Comparison of ENCODE assay signal across 1 cellular context in genomic region chr19:44071824-44072542, GRCh38.
TF ChIP-seq lines count a peak whose summit lies in the region.

ZNF284 (plus strand) TSS chr19:44072159; CDS start chr19:44076390, 4,231 bp downstream.

TF ChIP-seq in HepG2, 621 proteins besides CTCF, POLR2A, EP300 and RAD21 (continued from another document and continues in another):
- TF ChIP-seq AFF4 (CRISPR knock-in tag; IDR thresholded peaks at IDR 0.05): no peak
- TF ChIP-seq ZNF207 (IDR thresholded peaks at IDR 0.05; ENCODE audit: borderline replicate concordance): no peak
- no peak; the same call in 1 of the 2 replicates for TF ChIP-seq ZFP90 (CRISPR knock-in tag; IDR thresholded peaks at IDR 0.05; ENCODE audit: borderline replicate concordance)
- no peak for TF ChIP-seq HNRNPK (IDR thresholded peaks at IDR 0.05; ENCODE audit: low read depth, low read length, poor library complexity, severe bottlenecking)
- no peak for TF ChIP-seq ZNF660 (CRISPR knock-in tag; IDR thresholded peaks at IDR 0.05; ENCODE audit: borderline replicate concordance, low read depth)
- no peak for TF ChIP-seq MBD4 (IDR thresholded peaks at IDR 0.05; ENCODE audit: borderline replicate concordance, low read length)
- no peak for TF ChIP-seq RFX1 (IDR thresholded peaks at IDR 0.05)
- TF ChIP-seq FOXC1 (CRISPR knock-in tag; IDR thresholded peaks at IDR 0.05; ENCODE audit: borderline replicate concordance): 0 out of 2 replicates have a peak, but pooled peaks have one; percentile 5
- no peak for TF ChIP-seq SKIL (CRISPR knock-in tag; IDR thresholded peaks at IDR 0.05; ENCODE audit: borderline replicate concordance)
- TF ChIP-seq ZBTB8A (CRISPR knock-in tag; IDR thresholded peaks at IDR 0.05; ENCODE audit: borderline replicate concordance, low read depth): no peak
- TF ChIP-seq ZNF740 (CRISPR knock-in tag; IDR thresholded peaks at IDR 0.05): no peak
- peak; percentile 63; the same call in 1 of the 2 replicates for TF ChIP-seq ZNF792 (CRISPR knock-in tag; IDR thresholded peaks at IDR 0.05)
- no peak for TF ChIP-seq ZNF597 (CRISPR knock-in tag; IDR thresholded peaks at IDR 0.05)
- no peak for TF ChIP-seq ZNF605 (CRISPR knock-in tag; IDR thresholded peaks at IDR 0.05)
- TF ChIP-seq ZNF562 (CRISPR knock-in tag; IDR thresholded peaks at IDR 0.05; ENCODE audit: borderline replicate concordance): no peak
- TF ChIP-seq SUZ12 (IDR thresholded peaks at IDR 0.05; ENCODE audit: low read depth, low read length): peak; percentile 65
- peak; percentile 36; the same call in 1 of the 2 replicates for TF ChIP-seq ZNF766 (CRISPR knock-in tag; IDR thresholded peaks at IDR 0.05; ENCODE audit: borderline replicate concordance)
- peak; percentile 89 for TF ChIP-seq GABPA (IDR thresholded peaks at IDR 0.05; ENCODE audit: low read depth, low read length)
- peak; percentile 98 for TF ChIP-seq GABPA (CRISPR knock-in tag; IDR thresholded peaks at IDR 0.05; ENCODE audit: low read depth)
- no peak for TF ChIP-seq ZNF280D (CRISPR knock-in tag; IDR thresholded peaks at IDR 0.05)
- TF ChIP-seq CHD2 (IDR thresholded peaks at IDR 0.05; ENCODE audit: low read depth, low read length): no peak
- no peak for TF ChIP-seq NBN (conservative IDR thresholded peaks at IDR 0.05)
- TF ChIP-seq STAT6 (CRISPR knock-in tag; IDR thresholded peaks at IDR 0.05; ENCODE audit: borderline replicate concordance): no peak
- TF ChIP-seq SIX4 (CRISPR knock-in tag; IDR thresholded peaks at IDR 0.05): peak; percentile 32; the same call in 1 of the 2 replicates
- TF ChIP-seq SRSF9 (IDR thresholded peaks at IDR 0.05; ENCODE audit: borderline replicate concordance, insufficient read depth, low read depth, low read length, poor library complexity, severe bottlenecking): no peak
- peak; percentile 24; the same call in 1 of the 2 replicates for TF ChIP-seq DRAP1 (CRISPR knock-in tag; IDR thresholded peaks at IDR 0.05)
- no peak for TF ChIP-seq SIX1 (CRISPR knock-in tag; IDR thresholded peaks at IDR 0.05; ENCODE audit: borderline replicate concordance)
- no peak for TF ChIP-seq CREBL2 (CRISPR knock-in tag; IDR thresholded peaks at IDR 0.05; ENCODE audit: borderline replicate concordance)
- no peak for TF ChIP-seq ZNF772 (CRISPR knock-in tag; IDR thresholded peaks at IDR 0.05)
- TF ChIP-seq ZSCAN22 (CRISPR knock-in tag; IDR thresholded peaks at IDR 0.05): no peak
- TF ChIP-seq TFAP4 (IDR thresholded peaks at IDR 0.05; ENCODE audit: borderline replicate concordance, low read depth): no peak
- no peak for TF ChIP-seq ZNF598 (CRISPR knock-in tag; IDR thresholded peaks at IDR 0.05; ENCODE audit: borderline replicate concordance)
- no peak for TF ChIP-seq PHB2 (IDR thresholded peaks at IDR 0.05; ENCODE audit: partially characterized antibody)
- TF ChIP-seq CENPT (CRISPR knock-in tag; IDR thresholded peaks at IDR 0.05; ENCODE audit: low read depth): no peak
- 0 out of 2 replicates have a peak, but pooled peaks have one; percentile 20 for TF ChIP-seq EED (CRISPR knock-in tag; IDR thresholded peaks at IDR 0.05)
- peak; percentile 30; the same call in 1 of the 2 replicates for TF ChIP-seq ZNF724P (CRISPR knock-in tag; IDR thresholded peaks at IDR 0.05; ENCODE audit: borderline replicate concordance)
- TF ChIP-seq ATF6 (CRISPR knock-in tag; conservative IDR thresholded peaks at IDR 0.05): no peak
- peak; percentile 97 for TF ChIP-seq ELF1 (CRISPR knock-in tag; IDR thresholded peaks at IDR 0.05)
- no peak for TF ChIP-seq ZKSCAN1 (IDR thresholded peaks at IDR 0.05; ENCODE audit: low read length)
- TF ChIP-seq ZNF232 (CRISPR knock-in tag; IDR thresholded peaks at IDR 0.05; ENCODE audit: borderline replicate concordance): no peak; the same call in 1 of the 2 replicates
- TF ChIP-seq BORCS8-MEF2B (CRISPR knock-in tag; IDR thresholded peaks at IDR 0.05): peak; percentile 66; the same call in 1 of the 2 replicates
- TF ChIP-seq ZNF558 (CRISPR knock-in tag; IDR thresholded peaks at IDR 0.05; ENCODE audit: borderline replicate concordance): no peak
- no peak for TF ChIP-seq EZH2 (conservative IDR thresholded peaks at IDR 0.05; ENCODE audit: low read depth, low read length)
- TF ChIP-seq HNRNPL (IDR thresholded peaks at IDR 0.05; ENCODE audit: low read depth, low read length): no peak
- no peak for TF ChIP-seq CCAR2 (optimal IDR thresholded peaks at IDR 0.05; ENCODE audit: low read depth, low read length)
- peak; percentile 97 for TF ChIP-seq IRF2 (CRISPR knock-in tag; IDR thresholded peaks at IDR 0.05)
- TF ChIP-seq GABPB1 (CRISPR knock-in tag; IDR thresholded peaks at IDR 0.05): peak; percentile 97
